In the genomic region with DNA sequence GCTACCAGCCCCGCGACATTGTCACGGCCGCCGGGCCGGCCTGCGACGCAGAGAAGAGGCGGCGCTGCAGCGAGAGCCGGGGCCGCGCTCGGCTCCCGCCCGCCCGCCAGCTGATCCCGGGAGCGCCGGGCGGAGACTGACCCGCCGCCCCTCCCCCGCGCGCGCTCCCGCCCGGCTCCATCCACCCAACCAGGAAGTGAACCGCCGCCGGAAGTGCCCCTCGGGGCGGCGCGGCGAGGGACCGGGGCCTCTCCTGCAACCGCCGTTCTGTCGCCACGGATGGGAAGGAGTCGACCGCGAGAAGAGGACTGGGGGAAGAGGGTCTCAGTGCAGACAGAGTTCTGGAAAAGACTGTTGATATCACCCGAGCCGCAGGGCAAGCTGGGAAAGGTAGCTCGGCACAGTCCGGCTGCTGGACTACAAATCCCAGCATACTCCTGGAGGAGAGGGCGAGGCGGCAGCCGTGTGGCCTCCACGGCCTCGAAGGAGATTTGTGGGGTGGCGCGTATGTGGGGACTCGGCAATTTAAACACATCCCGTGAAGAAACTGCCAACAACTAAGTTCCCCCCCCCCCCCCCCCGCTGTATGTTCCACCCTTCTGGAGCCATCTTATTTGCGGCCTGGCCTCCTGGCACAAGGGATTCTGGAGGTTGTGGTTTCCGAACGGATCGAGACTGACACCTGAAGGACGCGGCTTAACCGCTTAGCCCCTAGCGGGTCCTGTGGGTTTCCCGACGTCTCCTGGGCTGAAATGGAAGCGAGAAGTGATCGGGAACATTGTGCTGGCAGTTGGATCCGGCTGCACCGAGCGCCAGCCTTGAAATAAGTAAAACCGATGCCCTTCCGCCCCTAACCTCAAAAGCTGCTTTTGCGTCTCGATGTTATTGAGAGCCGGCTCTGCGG, we compare ENCODE assay signal across 1 cellular context.
A peak's percentile ranks its signal among the peaks of the same experiment; 100 is the strongest.
TF ChIP-seq lines count a peak whose summit lies in the region.

Gene AAK1, minus strand, starts transcription at position 138 of the 904 bp plus-strand sequence. CDS start 699 bp downstream, outside the sequence.

TF ChIP-seq in GM12878, 131 proteins besides CTCF, POLR2A, EP300 and RAD21 (continued from another document and continues in another):
- TF ChIP-seq, protein P1, sequence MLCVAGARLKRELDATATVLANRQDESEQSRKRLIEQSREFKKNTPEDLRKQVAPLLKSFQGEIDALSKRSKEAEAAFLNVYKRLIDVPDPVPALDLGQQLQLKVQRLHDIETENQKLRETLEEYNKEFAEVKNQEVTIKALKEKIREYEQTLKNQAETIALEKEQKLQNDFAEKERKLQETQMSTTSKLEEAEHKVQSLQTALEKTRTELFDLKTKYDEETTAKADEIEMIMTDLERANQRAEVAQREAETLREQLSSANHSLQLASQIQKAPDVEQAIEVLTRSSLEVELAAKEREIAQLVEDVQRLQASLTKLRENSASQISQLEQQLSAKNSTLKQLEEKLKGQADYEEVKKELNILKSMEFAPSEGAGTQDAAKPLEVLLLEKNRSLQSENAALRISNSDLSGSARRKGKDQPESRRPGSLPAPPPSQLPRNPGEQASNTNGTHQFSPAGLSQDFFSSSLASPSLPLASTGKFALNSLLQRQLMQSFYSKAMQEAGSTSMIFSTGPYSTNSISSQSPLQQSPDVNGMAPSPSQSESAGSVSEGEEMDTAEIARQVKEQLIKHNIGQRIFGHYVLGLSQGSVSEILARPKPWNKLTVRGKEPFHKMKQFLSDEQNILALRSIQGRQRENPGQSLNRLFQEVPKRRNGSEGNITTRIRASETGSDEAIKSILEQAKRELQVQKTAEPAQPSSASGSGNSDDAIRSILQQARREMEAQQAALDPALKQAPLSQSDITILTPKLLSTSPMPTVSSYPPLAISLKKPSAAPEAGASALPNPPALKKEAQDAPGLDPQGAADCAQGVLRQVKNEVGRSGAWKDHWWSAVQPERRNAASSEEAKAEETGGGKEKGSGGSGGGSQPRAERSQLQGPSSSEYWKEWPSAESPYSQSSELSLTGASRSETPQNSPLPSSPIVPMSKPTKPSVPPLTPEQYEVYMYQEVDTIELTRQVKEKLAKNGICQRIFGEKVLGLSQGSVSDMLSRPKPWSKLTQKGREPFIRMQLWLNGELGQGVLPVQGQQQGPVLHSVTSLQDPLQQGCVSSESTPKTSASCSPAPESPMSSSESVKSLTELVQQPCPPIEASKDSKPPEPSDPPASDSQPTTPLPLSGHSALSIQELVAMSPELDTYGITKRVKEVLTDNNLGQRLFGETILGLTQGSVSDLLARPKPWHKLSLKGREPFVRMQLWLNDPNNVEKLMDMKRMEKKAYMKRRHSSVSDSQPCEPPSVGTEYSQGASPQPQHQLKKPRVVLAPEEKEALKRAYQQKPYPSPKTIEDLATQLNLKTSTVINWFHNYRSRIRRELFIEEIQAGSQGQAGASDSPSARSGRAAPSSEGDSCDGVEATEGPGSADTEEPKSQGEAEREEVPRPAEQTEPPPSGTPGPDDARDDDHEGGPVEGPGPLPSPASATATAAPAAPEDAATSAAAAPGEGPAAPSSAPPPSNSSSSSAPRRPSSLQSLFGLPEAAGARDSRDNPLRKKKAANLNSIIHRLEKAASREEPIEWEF (IDR thresholded peaks at IDR 0.05; ENCODE audit: insufficient replicate concordance, low read depth, low read length): no peak
- TF ChIP-seq ZBTB40 (IDR thresholded peaks at IDR 0.05; ENCODE audit: borderline replicate concordance) (peak; percentile 94), BCL11A (IDR thresholded peaks at IDR 0.05; ENCODE audit: low read depth, low read length) (no peak), RELA (IDR thresholded peaks at IDR 0.05; ENCODE audit: borderline replicate concordance, partially characterized antibody) (peak; percentile 63), MEF2B (IDR thresholded peaks at IDR 0.05; ENCODE audit: partially characterized antibody, poor library complexity, severe bottlenecking) (no peak), HDAC6 (IDR thresholded peaks at IDR 0.05; ENCODE audit: unreplicated experiment) (no peak), LARP7 (IDR thresholded peaks at IDR 0.05) (peak; percentile 70), HCFC1 (IDR thresholded peaks at IDR 0.05; ENCODE audit: low read length) (peak; percentile 83), IKZF2 (IDR thresholded peaks at IDR 0.05) (peak; percentile 52 to 70; a peak in 3 of 4 replicates), EED (IDR thresholded peaks at IDR 0.05; ENCODE audit: low read depth) (peak; percentile 13; the same call in 1 of the 2 replicates), MYB (IDR thresholded peaks at IDR 0.05; ENCODE audit: borderline replicate concordance, low read depth, low read length) (no peak), REST (IDR thresholded peaks at IDR 0.05; ENCODE audit: low read depth, low read length) (no peak), CREB1 (IDR thresholded peaks at IDR 0.05; ENCODE audit: low read depth) (0 out of 2 replicates have a peak, but pooled peaks have one; percentile 3), MTA3 (IDR thresholded peaks at IDR 0.05; ENCODE audit: borderline replicate concordance, low read length) (no peak), E2F8 (IDR thresholded peaks at IDR 0.05; ENCODE audit: low read depth, partially characterized antibody) (peak; percentile 45), NRF1 (conservative IDR thresholded peaks at IDR 0.05; ENCODE audit: low read depth, low read length) (no peak), ZNF217 (IDR thresholded peaks at IDR 0.05) (peak; percentile 37; the same call in 1 of the 2 replicates), TCF12 (IDR thresholded peaks at IDR 0.05; ENCODE audit: low read depth, low read length) (no peak), TBL1XR1 (IDR thresholded peaks at IDR 0.05; ENCODE audit: low read depth, low read length) (no peak), CHD1 (IDR thresholded peaks at IDR 0.05; ENCODE audit: low read depth, low read length) (no peak), PBX3 (IDR thresholded peaks at IDR 0.05; ENCODE audit: insufficient replicate concordance, low read depth, low read length) (no peak), IKZF1 (conservative IDR thresholded peaks at IDR 0.05) (peak; percentile 88)
- TF ChIP-seq, protein P2, sequence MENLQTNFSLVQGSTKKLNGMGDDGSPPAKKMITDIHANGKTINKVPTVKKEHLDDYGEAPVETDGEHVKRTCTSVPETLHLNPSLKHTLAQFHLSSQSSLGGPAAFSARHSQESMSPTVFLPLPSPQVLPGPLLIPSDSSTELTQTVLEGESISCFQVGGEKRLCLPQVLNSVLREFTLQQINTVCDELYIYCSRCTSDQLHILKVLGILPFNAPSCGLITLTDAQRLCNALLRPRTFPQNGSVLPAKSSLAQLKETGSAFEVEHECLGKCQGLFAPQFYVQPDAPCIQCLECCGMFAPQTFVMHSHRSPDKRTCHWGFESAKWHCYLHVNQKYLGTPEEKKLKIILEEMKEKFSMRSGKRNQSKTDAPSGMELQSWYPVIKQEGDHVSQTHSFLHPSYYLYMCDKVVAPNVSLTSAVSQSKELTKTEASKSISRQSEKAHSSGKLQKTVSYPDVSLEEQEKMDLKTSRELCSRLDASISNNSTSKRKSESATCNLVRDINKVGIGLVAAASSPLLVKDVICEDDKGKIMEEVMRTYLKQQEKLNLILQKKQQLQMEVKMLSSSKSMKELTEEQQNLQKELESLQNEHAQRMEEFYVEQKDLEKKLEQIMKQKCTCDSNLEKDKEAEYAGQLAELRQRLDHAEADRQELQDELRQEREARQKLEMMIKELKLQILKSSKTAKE (IDR thresholded peaks at IDR 0.05; ENCODE audit: low read depth, poor library complexity, severe bottlenecking): peak; percentile 76
- TF ChIP-seq, protein P3, sequence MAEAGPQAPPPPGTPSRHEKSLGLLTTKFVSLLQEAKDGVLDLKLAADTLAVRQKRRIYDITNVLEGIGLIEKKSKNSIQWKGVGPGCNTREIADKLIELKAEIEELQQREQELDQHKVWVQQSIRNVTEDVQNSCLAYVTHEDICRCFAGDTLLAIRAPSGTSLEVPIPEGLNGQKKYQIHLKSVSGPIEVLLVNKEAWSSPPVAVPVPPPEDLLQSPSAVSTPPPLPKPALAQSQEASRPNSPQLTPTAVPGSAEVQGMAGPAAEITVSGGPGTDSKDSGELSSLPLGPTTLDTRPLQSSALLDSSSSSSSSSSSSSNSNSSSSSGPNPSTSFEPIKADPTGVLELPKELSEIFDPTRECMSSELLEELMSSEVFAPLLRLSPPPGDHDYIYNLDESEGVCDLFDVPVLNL (IDR thresholded peaks at IDR 0.05; ENCODE audit: low read depth, low read length): no peak
- TF ChIP-seq, protein P4, sequence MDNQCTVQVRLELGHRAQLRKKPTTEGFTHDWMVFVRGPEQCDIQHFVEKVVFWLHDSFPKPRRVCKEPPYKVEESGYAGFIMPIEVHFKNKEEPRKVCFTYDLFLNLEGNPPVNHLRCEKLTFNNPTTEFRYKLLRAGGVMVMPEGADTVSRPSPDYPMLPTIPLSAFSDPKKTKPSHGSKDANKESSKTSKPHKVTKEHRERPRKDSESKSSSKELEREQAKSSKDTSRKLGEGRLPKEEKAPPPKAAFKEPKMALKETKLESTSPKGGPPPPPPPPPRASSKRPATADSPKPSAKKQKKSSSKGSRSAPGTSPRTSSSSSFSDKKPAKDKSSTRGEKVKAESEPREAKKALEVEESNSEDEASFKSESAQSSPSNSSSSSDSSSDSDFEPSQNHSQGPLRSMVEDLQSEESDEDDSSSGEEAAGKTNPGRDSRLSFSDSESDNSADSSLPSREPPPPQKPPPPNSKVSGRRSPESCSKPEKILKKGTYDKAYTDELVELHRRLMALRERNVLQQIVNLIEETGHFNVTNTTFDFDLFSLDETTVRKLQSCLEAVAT (IDR thresholded peaks at IDR 0.05): peak; percentile 81; the same call in 1 of the 2 replicates
